In genomic region chr16:29674188-29674587, GRCh38 we compare ENCODE assay signal across 9 cellular contexts. TPM values are rescaled to one million over a fixed set of nuclear protein-coding genes. Genes with fewer than 3 reads are reported as not detected.
DNase-seq lines count a peak whose midpoint lies in the region; ATAC-seq and TF ChIP-seq lines count a peak whose summit lies in the region.
"Had no signal": no experiment of that assay in that cellular context is flagged by ENCODE, and none has a peak within 500 bp of the region (broad histone marks: within the 10 kb centered on the region; RNA-seq: fewer than 3 reads in every experiment).

No MANE protein-coding gene starts in this region.

- H3K27ac Mint-ChIP-seq in GM23338 (peak overlapping the region; percentile 83), HFFc6 (no peak overlapping the region)

- H4K20me1 ChIP-seq in GM23338 (replicated peaks; ENCODE audit: insufficient read depth) (no peaks in the 10 kb centered on the region), smooth muscle cell (ENCODE audit: low read depth) (no peaks in the 10 kb centered on the region)

- in situ Hi-C loops in HAP-1 (cut with MboI; ENCODE audit: low sequenced_read_pairs): no loop called here

- no peaks in the 10 kb centered on the region for H3K9me2 ChIP-seq in GM23338 (ENCODE audit: insufficient read depth)

- H3K27me3 Mint-ChIP-seq in GM23338 (ENCODE audit: insufficient read depth, low read depth, poor library complexity): peaks cover 9% of the 10 kb centered on the region
- H3K27me3 Mint-ChIP-seq in HFFc6 (ENCODE audit: insufficient read depth): peaks cover 12% of the 10 kb centered on the region

- H3K4me2 ChIP-seq in GM23338 (no peak overlapping the region), smooth muscle cell (no peak overlapping the region)

- intact Hi-C loops in heart left ventricle (cut with DNase I): no loop called here

- H3K4me3 Mint-ChIP-seq in GM23338 (no peak overlapping the region), HFFc6 (no peak overlapping the region)

- H3K36me3 Mint-ChIP-seq in GM23338 (ENCODE audit: low read depth) (no peaks in the 10 kb centered on the region), HFFc6 (ENCODE audit: low read depth) (no peaks in the 10 kb centered on the region)

- H3K79me2 ChIP-seq in GM23338 (replicated peaks; ENCODE audit: insufficient read depth) (no peaks in the 10 kb centered on the region), smooth muscle cell (ENCODE audit: low read depth) (peaks cover under 1% of the 10 kb centered on the region)

- no peak for ATAC-seq in GM23338
- peak; percentile 16 to 63 (median 54) for ATAC-seq in heart left ventricle

- TF ChIP-seq CTCF in GM23338 (conservative IDR thresholded peaks at IDR 0.05; ENCODE audit: low read depth in 2 of 2) (no peak), heart left ventricle (IDR thresholded peaks at IDR 0.05) (peak in 2 of 12 donors; percentile 14 to 18), smooth muscle cell (IDR thresholded peaks at IDR 0.05; ENCODE audit: borderline replicate concordance, insufficient read depth, poor library complexity, severe bottlenecking) (no peak), HFFc6 (IDR thresholded peaks at IDR 0.05) (no peak)

- no peak overlapping the region; the same call in 1 of the 2 replicates for H2AFZ ChIP-seq in GM23338
- no peak overlapping the region for H2AFZ ChIP-seq in smooth muscle cell (ENCODE audit: low read depth)

- H3K4me3 ChIP-seq in GM23338 (no peak overlapping the region), SJCRH30 (no peak overlapping the region), heart left ventricle (no peak overlapping the region), smooth muscle cell (no peak overlapping the region), HAP-1 (no peak overlapping the region)

- H3K9ac ChIP-seq in smooth muscle cell (ENCODE audit: low read depth): no peak overlapping the region

- peaks cover 8% of the 10 kb centered on the region for H3K4me1 Mint-ChIP-seq in GM23338
- H3K4me1 Mint-ChIP-seq in HFFc6 (ENCODE audit: low read depth): peaks cover under 1% of the 10 kb centered on the region; the same call in 1 of the 2 replicates

- peaks cover 13% of the 10 kb centered on the region for H3F3A ChIP-seq in GM23338 (replicated peaks; ENCODE audit: low read depth)
- H3F3A ChIP-seq in smooth muscle cell (ENCODE audit: low read depth): no peaks in the 10 kb centered on the region

- H3K9me3 Mint-ChIP-seq in GM23338 (no peaks in the 10 kb centered on the region), HFFc6 (no peaks in the 10 kb centered on the region)

- 12 to 30% (median 21%) methylated on average over 13 of the region's 13 CpGs for WGBS in heart left ventricle, 4 donors
- 84% methylated on average over 13 of the region's 13 CpGs for WGBS in smooth muscle cell (ENCODE audit: low lambda C conversion rate)

- H3K36me3 ChIP-seq in GM23338 (ENCODE audit: insufficient read depth): no peaks in the 10 kb centered on the region
- no peaks in the 10 kb centered on the region for H3K36me3 ChIP-seq in SJCRH30
- no peaks in the 10 kb centered on the region for H3K36me3 ChIP-seq in heart left ventricle
- H3K36me3 ChIP-seq in smooth muscle cell (ENCODE audit: low read depth): no peaks in the 10 kb centered on the region
- no peaks in the 10 kb centered on the region for H3K36me3 ChIP-seq in HAP-1 (replicated peaks)

- H3K27ac ChIP-seq in GM23338 (ENCODE audit: low read depth) (0 out of 2 replicates have a peak overlapping the region, but pooled peaks have one; percentile 32), SJCRH30 (no peak overlapping the region), heart left ventricle (no peak overlapping the region), smooth muscle cell (ENCODE audit: low read depth) (no peak overlapping the region)

- DNase-seq in GM23338 (ENCODE audit: low spot score) (no peak), SJCRH30 (peak; percentile 60 to 69), heart left ventricle (peak in 3 of 5 donors; percentile 41 to 60 (median 50)), putamen (ENCODE audit: low spot score) (peak; percentile 85), smooth muscle cell (lab: John Stamatoyannopoulos, UW; ENCODE audit: unreplicated experiment) (no peak), HFFc6 (no peak), HAP-1 (ENCODE audit: low spot score in 2 of 2) (no peak)
- DNase-seq in activated CD4-positive, CD25-positive, alpha-beta regulatory T cell treated with anti-CD3 and anti-CD28 coated beads, Interleukin-2, amount 50 U/mL, for 72 hours: no peak
- DNase-seq: stimulated activated CD8-positive, alpha-beta memory T cell treated with anti-CD3 and anti-CD28 coated beads, Interleukin-4, amount 100 ng/mL, for 48 hours had no signal

- no peak for TF ChIP-seq POLR2A in heart left ventricle (IDR thresholded peaks at IDR 0.05)

- H3K27me3 ChIP-seq in GM23338 (ENCODE audit: insufficient read depth): no peaks in the 10 kb centered on the region
- no peaks in the 10 kb centered on the region for H3K27me3 ChIP-seq in SJCRH30
- H3K27me3 ChIP-seq in heart left ventricle: no peaks in the 10 kb centered on the region
- no peaks in the 10 kb centered on the region for H3K27me3 ChIP-seq in smooth muscle cell (ENCODE audit: low read depth)
- no peaks in the 10 kb centered on the region for H3K27me3 ChIP-seq in HAP-1 (ENCODE audit: low read depth)

- H3K4me1 ChIP-seq in GM23338 (ENCODE audit: insufficient read depth) (peaks cover 10% of the 10 kb centered on the region; the same call in 1 of the 2 replicates), SJCRH30 (peaks cover 5% of the 10 kb centered on the region; the same call in 1 of the 2 replicates), heart left ventricle (peaks cover 0 to 22% (median 4%) of the 10 kb centered on the region in 12 donors), smooth muscle cell (ENCODE audit: low read depth) (peaks cover 3% of the 10 kb centered on the region), HAP-1 (peaks cover 10% of the 10 kb centered on the region)

- H3K9me3 ChIP-seq in SJCRH30 (replicated peaks) (no peaks in the 10 kb centered on the region), heart left ventricle (no peaks in the 10 kb centered on the region), smooth muscle cell (replicated peaks; ENCODE audit: low read depth) (no peaks in the 10 kb centered on the region), HAP-1 (no peaks in the 10 kb centered on the region)

TF ChIP-seq in GM23338, 12 proteins besides CTCF, POLR2A, EP300 and RAD21 (continues in another document):
- TF ChIP-seq EZH2 (IDR thresholded peaks at IDR 0.05; ENCODE audit: low read depth, unreplicated experiment) (no peak), ETS1 (IDR thresholded peaks at IDR 0.05) (no peak), EZH2phosphoT487 (IDR thresholded peaks at IDR 0.05; ENCODE audit: unreplicated experiment) (no peak), CREB1 (CRISPR knock-in tag; IDR thresholded peaks at IDR 0.05; ENCODE audit: low read depth) (no peak), JUNB (IDR thresholded peaks at IDR 0.05; ENCODE audit: unreplicated experiment) (no peak), NANOG (IDR thresholded peaks at IDR 0.05; ENCODE audit: borderline replicate concordance) (no peak), ZNF114 (CRISPR knock-in tag; IDR thresholded peaks at IDR 0.05) (no peak)

RNA-seq across cellular contexts. Expression of gene QPRT, which starts 4.8 kb away (rescaled TPM):
- total RNA-seq in GM23338 (2014; rRNA removed; shearing (Covaris generic)): 102 and 128 TPM in 2 replicates
- 65.4 and 79.1 TPM in 2 replicates for polyA plus RNA-seq in GM23338 (2016; fragmentation: Nextera tagmentation; extraction: Ambion mirVana)
- total RNA-seq in SJCRH30 (2014; rRNA removed; shearing (Covaris generic)): 51.0 and 51.9 TPM in 2 replicates
- 10 to 100 TPM; 14.0 to 36.5 (median 23.6) TPM for total RNA-seq in heart left ventricle
- 10 to 100 TPM in 1 of 2 donors, 1 to 10 TPM in 1; 3.6 to 19.6 TPM for polyA plus RNA-seq in heart left ventricle
- total RNA-seq in smooth muscle cell: 67.4 and 69.6 TPM in 2 replicates
- 152 and 196 TPM in 2 replicates for polyA plus RNA-seq in smooth muscle cell
- total RNA-seq in HFFc6 (2021; fragmentation: NEBNext Ultra II Directional; extraction: Animal tissue kit (Norgen Biotek cat#: 25700)): 10 to 100 TPM in 3 of 6 experiments, 1 to 10 TPM in 3; 3.0 to 12.4 (median 10.3) TPM

RNA-seq across cellular contexts. Expression of gene SPN, which starts 11.1 kb away (rescaled TPM):
- 2.1 and 2.3 TPM in 2 replicates for total RNA-seq in GM23338 (2014; rRNA removed; shearing (Covaris generic))
- polyA plus RNA-seq in GM23338 (2016; fragmentation: Nextera tagmentation; extraction: Ambion mirVana) (0.52 and 0.82 TPM in 2 replicates), heart left ventricle (1 to 10 TPM in 1 of 2 donors, under 1 TPM in 1; 0.67 to 1.3 TPM), smooth muscle cell (not detected in 2 replicates)
- 0.96 and 2.1 TPM in 2 replicates for total RNA-seq in SJCRH30 (2014; rRNA removed; shearing (Covaris generic))
- total RNA-seq in heart left ventricle (10 to 100 TPM in 1 of 9 donors, 1 to 10 TPM in 6, under 1 TPM in 2; 0.44 to 17.0 (median 1.3) TPM), smooth muscle cell (not detected in 2 replicates)
- total RNA-seq in HFFc6 (2021; fragmentation: NEBNext Ultra II Directional; extraction: Animal tissue kit (Norgen Biotek cat#: 25700)): under 1 TPM in 5 of 6 experiments, not detected in 1; 0.06 to 0.20 (median 0.12) TPM

Comparison
In these comparisons a context has a peak if more than half of its experiments do, and no peak if none do; other contexts are left out.
1. DNase-seq: peak in SJCRH30 (2 of 2), heart left ventricle (3 of 5) and putamen (single experiment); none in GM23338 (single experiment), smooth muscle cell (single experiment), HFFc6 (single experiment), activated CD4-positive, CD25-positive, alpha-beta regulatory T cell treated with anti-CD3 and anti-CD28 coated beads, Interleukin-2, amount 50 U/mL, for 72 hours (single experiment) and HAP-1 (0 of 2).